16 cellular contexts compared by ENCODE assay signal in the genomic region with DNA sequence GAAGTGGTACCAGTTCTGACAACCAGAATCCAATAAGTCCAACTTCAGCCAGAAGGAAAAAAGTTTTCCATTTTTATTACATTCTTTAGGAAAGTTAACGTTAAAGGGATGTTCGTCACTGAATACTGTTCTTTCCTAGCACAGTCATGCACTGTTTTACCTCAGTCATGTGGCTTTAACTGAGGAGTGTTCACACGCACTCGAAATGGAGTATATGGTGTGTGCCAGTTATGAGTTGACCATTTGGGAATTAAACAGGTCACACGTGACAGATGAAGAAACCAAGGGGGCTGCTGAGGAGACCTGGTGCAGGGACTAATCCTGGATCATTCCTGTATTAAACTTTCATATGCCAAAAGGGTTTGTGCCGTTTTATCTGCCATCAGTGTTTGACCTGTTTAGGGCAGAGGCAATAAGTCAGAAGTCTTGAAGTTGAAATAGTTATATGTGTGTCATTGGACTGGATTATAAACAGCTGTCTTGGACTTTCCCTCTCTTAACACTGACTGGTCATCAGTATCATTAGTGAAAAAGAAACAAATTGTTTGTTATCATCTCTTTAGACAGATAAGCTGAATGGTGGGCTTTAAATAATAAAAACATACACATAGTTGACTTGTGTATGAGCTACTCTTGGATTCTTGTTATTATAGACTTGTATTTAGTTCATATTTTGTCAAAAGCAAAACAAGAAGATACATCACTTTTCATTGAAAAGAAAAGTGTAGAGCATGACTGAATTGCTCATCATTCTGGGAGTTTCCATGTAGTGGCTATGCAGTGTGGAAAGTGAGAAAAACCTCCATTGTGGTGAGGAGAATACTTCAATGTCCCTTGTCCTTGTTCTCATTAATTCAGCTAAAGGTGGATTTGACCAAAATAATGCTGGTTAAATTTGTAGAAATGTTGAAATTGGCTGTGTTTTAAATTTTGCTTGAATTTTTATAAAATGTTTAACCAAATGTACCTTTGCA.
A peak's percentile ranks its signal among the peaks of the same experiment; 100 is the strongest.
DNase-seq lines count a peak whose midpoint lies in the region; ATAC-seq and TF ChIP-seq lines count a peak whose summit lies in the region.
"Had no signal": no experiment of that assay in that cellular context is flagged by ENCODE, and none has a peak within 500 bp of the region (broad histone marks: within the 10 kb centered on the region; RNA-seq: fewer than 3 reads in every experiment).

No MANE protein-coding gene starts in this region.

- H3K27me3 ChIP-seq in A673 (replicated peaks; ENCODE audit: insufficient read depth, low read depth, low read length, poor library complexity) = no peaks in the 10 kb centered on the region
- no peaks in the 10 kb centered on the region for H3K27me3 ChIP-seq in CD8-positive, alpha-beta T cell (ENCODE audit: insufficient read depth, low read length)

- H3K36me3 Mint-ChIP-seq in activated naive CD8-positive, alpha-beta T cell = peaks cover 13% of the 10 kb centered on the region
- peaks cover 53% of the 10 kb centered on the region for H3K36me3 Mint-ChIP-seq in CD8-positive, alpha-beta T cell

- no peak overlapping the region for H3K4me3 ChIP-seq in A673 (ENCODE audit: low read depth, low read length, poor library complexity, severe bottlenecking)
- no peak overlapping the region for H3K4me3 ChIP-seq in CD8-positive, alpha-beta T cell (ENCODE audit: low read depth, low read length)
- H3K4me3 ChIP-seq: prostate gland had no signal

- no peak overlapping the region for H3K4me3 Mint-ChIP-seq in activated naive CD8-positive, alpha-beta T cell
- no peak overlapping the region for H3K4me3 Mint-ChIP-seq in CD8-positive, alpha-beta T cell
- H3K4me3 Mint-ChIP-seq: CD4-positive, CD25-positive, alpha-beta regulatory T cell had no signal

- CTCF ChIA-PET in A673 (lab: Charles Lee) = no interaction called here
- CTCF ChIA-PET in CD8-positive, alpha-beta T cell (lab: Charles Lee) = no interaction called here

- ATAC-seq in GM18868 (IDR thresholded peaks at IDR 0.05; ENCODE audit: unreplicated experiment) = peak; percentile 78
- ATAC-seq in GM21423 (IDR thresholded peaks at IDR 0.05; ENCODE audit: unreplicated experiment) = peak; percentile 66
- ATAC-seq in HG03045 (IDR thresholded peaks at IDR 0.05; ENCODE audit: unreplicated experiment) = peak; percentile 72
- ATAC-seq in CD8-positive, alpha-beta T cell = no peak
- ATAC-seq: Right ventricle myocardium inferior had no signal

- peak overlapping the region; percentile 16 for H3K27ac Mint-ChIP-seq in activated naive CD8-positive, alpha-beta T cell
- no peak overlapping the region for H3K27ac Mint-ChIP-seq in CD8-positive, alpha-beta T cell
- H3K27ac Mint-ChIP-seq: CD4-positive, CD25-positive, alpha-beta regulatory T cell had no signal

- no peaks in the 10 kb centered on the region for H3K36me3 ChIP-seq in A673 (ENCODE audit: insufficient read depth, low read length, poor library complexity, severe bottlenecking)
- H3K36me3 ChIP-seq in CD8-positive, alpha-beta T cell (ENCODE audit: insufficient read depth, low read length) = peaks cover 6% of the 10 kb centered on the region
- H3K36me3 ChIP-seq: prostate gland had no signal

- no TSS peak for BruUV-seq in A673 (replicated peaks; lab: Mats Ljungman, UMichigan)

- POLR2A ChIA-PET in A673 (lab: Charles Lee; ENCODE audit: low non-redundant PET) = no interaction called here
- POLR2A ChIA-PET in CD8-positive, alpha-beta T cell (lab: Charles Lee) = no interaction called here

- H3K9me3 ChIP-seq in A673 (ENCODE audit: low read depth, low read length, poor library complexity, severe bottlenecking) = peaks cover 5% of the 10 kb centered on the region
- no peaks in the 10 kb centered on the region for H3K9me3 ChIP-seq in CD8-positive, alpha-beta T cell (ENCODE audit: low read length)
- H3K9me3 ChIP-seq: prostate gland had no signal

- no peaks in the 10 kb centered on the region for H3K4me1 ChIP-seq in A673 (ENCODE audit: insufficient read depth, low read length, poor library complexity, severe bottlenecking)
- H3K4me1 ChIP-seq in CD8-positive, alpha-beta T cell (ENCODE audit: insufficient read depth, low read length) = no peaks in the 10 kb centered on the region
- H3K4me1 ChIP-seq: prostate gland had no signal

- no peak for TF ChIP-seq CTCF in A673 (conservative IDR thresholded peaks at IDR 0.05; ENCODE audit: low read depth, low read length)
- no peak for TF ChIP-seq CTCF in CD8-positive, alpha-beta T cell (IDR thresholded peaks at IDR 0.05)

- intact Hi-C loops in A673 (cut with micrococcal nuclease; ENCODE audit: unreplicated experiment) = loop anchor here (10.0 kb wide), 1 partner anchor 530 kb away; no protein-coding TSS in a partner anchor
- intact Hi-C loops in CD8-positive, alpha-beta T cell (cut with DNase I, micrococcal nuclease) = no loop called here

- H3K4me1 Mint-ChIP-seq in activated naive CD8-positive, alpha-beta T cell (ENCODE audit: low read depth) = peaks cover 5% of the 10 kb centered on the region
- H3K4me1 Mint-ChIP-seq in CD8-positive, alpha-beta T cell (ENCODE audit: low read depth) = no peaks in the 10 kb centered on the region

- no peak overlapping the region for H3K27ac ChIP-seq in A673 (ENCODE audit: low read depth, low read length, poor library complexity, severe bottlenecking)
- no peak overlapping the region for H3K27ac ChIP-seq in CD8-positive, alpha-beta T cell (ENCODE audit: low read depth, low read length)
- H3K27ac ChIP-seq: epithelial cell of prostate, prostate gland, VCaP had no signal

- H3K27me3 Mint-ChIP-seq in activated naive CD8-positive, alpha-beta T cell = no peaks in the 10 kb centered on the region
- no peaks in the 10 kb centered on the region for H3K27me3 Mint-ChIP-seq in CD8-positive, alpha-beta T cell (ENCODE audit: low read depth)
- H3K27me3 Mint-ChIP-seq: CD4-positive, CD25-positive, alpha-beta regulatory T cell had no signal

- DNase-seq in A673 (ENCODE audit: low spot score) (no peak), anterior cingulate cortex (lab: John Stamatoyannopoulos, UW) (no peak)
- DNase-seq in activated CD8-positive, alpha-beta memory T cell treated with anti-CD3 and anti-CD28 coated beads, Interleukin-2, amount 50 U/mL, for 4 hours = no peak
- DNase-seq in CD8-positive, alpha-beta T cell = no peak
- DNase-seq: caudate nucleus; CD4-positive, CD25-positive, alpha-beta regulatory T cell; midbrain; stimulated activated CD4-positive, alpha-beta T cell treated with anti-CD3 and anti-CD28 coated beads, Interleukin-4, amount 100 ng/mL, for 1 hour had no signal

- no peaks in the 10 kb centered on the region for H3K9me3 Mint-ChIP-seq in activated naive CD8-positive, alpha-beta T cell (ENCODE audit: low read depth)
- H3K9me3 Mint-ChIP-seq in CD8-positive, alpha-beta T cell = no peaks in the 10 kb centered on the region
- H3K9me3 Mint-ChIP-seq: CD4-positive, CD25-positive, alpha-beta regulatory T cell had no signal
